In genomic region chr12:120979220-120979861, GRCh38 we compare ENCODE assay signal across 1 cellular context.
TF ChIP-seq lines count a peak whose summit lies in the region.

No MANE protein-coding gene starts in this region.

TF ChIP-seq in HepG2, 621 proteins besides CTCF, POLR2A, EP300 and RAD21 (continued from another document):
- TF ChIP-seq AHDC1 (CRISPR knock-in tag; IDR thresholded peaks at IDR 0.05; ENCODE audit: borderline replicate concordance) (peak; percentile 5; the same call in 1 of the 2 replicates), EED (CRISPR knock-in tag; IDR thresholded peaks at IDR 0.05) (peak; percentile 46; the same call in 1 of the 2 replicates), ZSCAN31 (CRISPR knock-in tag; IDR thresholded peaks at IDR 0.05; ENCODE audit: low read depth) (0 out of 2 replicates have a peak, but pooled peaks have one; percentile 39), SIN3B (IDR thresholded peaks at IDR 0.05; ENCODE audit: low read length) (no peak), ZBTB4 (CRISPR knock-in tag; IDR thresholded peaks at IDR 0.05; ENCODE audit: borderline replicate concordance) (peak; percentile 0; the same call in 1 of the 2 replicates), RBM22 (optimal IDR thresholded peaks at IDR 0.05; ENCODE audit: low read length) (peak; percentile 78), ZBTB7A (CRISPR knock-in tag; IDR thresholded peaks at IDR 0.05) (peak; percentile 25; the same call in 1 of the 2 replicates)
